Comparison of ENCODE assay signal across 13 cellular contexts in genomic region chr17:73226556-73227172, GRCh38. TPM values are rescaled to one million over a fixed set of nuclear protein-coding genes. Genes with fewer than 3 reads are reported as not detected.
A peak's percentile ranks its signal among the peaks of the same experiment; 100 is the strongest.
DNase-seq lines count a peak whose midpoint lies in the region; ATAC-seq and TF ChIP-seq lines count a peak whose summit lies in the region.
"Had no signal": no experiment of that assay in that cellular context is flagged by ENCODE, and none has a peak within 500 bp of the region (broad histone marks: within the 10 kb centered on the region; RNA-seq: fewer than 3 reads in every experiment).

No MANE protein-coding gene starts in this region.

- H3K9me3 ChIP-seq in T-helper 17 cell (ENCODE audit: control insufficient read depth, low read length, poor library complexity, severe bottlenecking) (no peaks in the 10 kb centered on the region), tibial nerve (no peaks in the 10 kb centered on the region), upper lobe of right lung (no peaks in the 10 kb centered on the region)
- H3K9me3 ChIP-seq: BE2C had no signal

- no peaks in the 10 kb centered on the region for H3K9me3 Mint-ChIP-seq in activated naive CD4-positive, alpha-beta T cell treated with anti-CD3 and anti-CD28 coated beads, Interleukin-2, amount 50 U/mL, for 72 hours

- peaks cover 0 to 5% (median 0%) of the 10 kb centered on the region in 3 donors for H3K36me3 ChIP-seq in tibial nerve
- H3K36me3 ChIP-seq in upper lobe of right lung, result no peaks in the 10 kb centered on the region

- no peak for TF ChIP-seq EP300 in tibial nerve (IDR thresholded peaks at IDR 0.05)

- no peaks in the 10 kb centered on the region for H3K27me3 Mint-ChIP-seq in T-helper 17 cell

- peak overlapping the region; percentile 25 to 92 for H3K27ac Mint-ChIP-seq in activated naive CD4-positive, alpha-beta T cell treated with anti-CD3 and anti-CD28 coated beads, Interleukin-2, amount 50 U/mL, for 72 hours
- H3K27ac Mint-ChIP-seq in T-helper 17 cell, result peak overlapping the region; percentile 77

- CTCF ChIA-PET in RWPE1 (lab: Yijun Ruan, JAX), result no interaction called here

- ATAC-seq in activated naive CD4-positive, alpha-beta T cell treated with anti-CD3 and anti-CD28 coated beads, Interleukin-2, amount 50 U/mL, for 72 hours, result peak; percentile 39 to 88
- no peak for ATAC-seq in T-helper 17 cell
- no peak for ATAC-seq in Right ventricle myocardium inferior
- no peak for ATAC-seq in upper lobe of right lung

- no peak for TF ChIP-seq POLR2A in tibial nerve (IDR thresholded peaks at IDR 0.05)

- WGBS in tibial nerve, 2 donors, result 35 to 40% methylated on average over 3 of the region's 3 CpGs

- H3K4me3 Mint-ChIP-seq in T-helper 17 cell, result peak overlapping the region; percentile 64

- no peaks in the 10 kb centered on the region for H3K27me3 ChIP-seq in tibial nerve
- H3K27me3 ChIP-seq in upper lobe of right lung, result no peaks in the 10 kb centered on the region
- H3K27me3 ChIP-seq: BE2C had no signal

- POLR2A ChIA-PET in RWPE1 (lab: Yijun Ruan, JAX; ENCODE audit: low non-redundant PET), result no interaction called here

- peak overlapping the region in 3 of 4 donors; percentile 14 to 57 (median 38) for H3K27ac ChIP-seq in tibial nerve
- no peak overlapping the region for H3K27ac ChIP-seq in RWPE1
- H3K27ac ChIP-seq in upper lobe of right lung, result no peak overlapping the region

- H3K36me3 Mint-ChIP-seq in activated naive CD4-positive, alpha-beta T cell treated with anti-CD3 and anti-CD28 coated beads, Interleukin-2, amount 50 U/mL, for 72 hours, result peaks cover 0 to 18% of the 10 kb centered on the region in 2 donors
- H3K36me3 Mint-ChIP-seq in T-helper 17 cell (ENCODE audit: low read depth), result no peaks in the 10 kb centered on the region

- DNase-seq in activated naive CD4-positive, alpha-beta T cell treated with anti-CD3 and anti-CD28 coated beads, Interleukin-2, amount 50 U/mL, for 72 hours (ENCODE audit: low spot score in 2 of 2), result no peak
- DNase-seq in activated naive CD4-positive, alpha-beta T cell treated with anti-CD3 and anti-CD28 coated beads, Interleukin-2, amount 50 U/mL, for 16 hours, result no peak
- DNase-seq in T-helper 17 cell (no peak), fibroblast of pulmonary artery (ENCODE audit: low read depth) (peak; percentile 29), tibial nerve (ENCODE audit: low spot score in 2 of 2) (no peak), Right ventricle myocardium inferior (ENCODE audit: missing footprints) (no peak), RWPE1 (ENCODE audit: low spot score) (no peak), upper lobe of right lung (no peak)
- DNase-seq: BE2C, NCI-H2171 had no signal

- H3K4me1 Mint-ChIP-seq in T-helper 17 cell, result peaks cover 50% of the 10 kb centered on the region

- intact Hi-C loops in Right ventricle myocardium inferior (cut with DNase I), result no loop called here
- intact Hi-C loops in upper lobe of right lung (cut with DNase I), result no loop called here

- H3K4me3 ChIP-seq in fibroblast of pulmonary artery (replicated peaks; ENCODE audit: low read depth, low read length) (no peak overlapping the region), tibial nerve (no peak overlapping the region), upper lobe of right lung (no peak overlapping the region)
- H3K4me3 ChIP-seq: skin epidermis had no signal

- H3K4me1 ChIP-seq in tibial nerve (peaks cover 2 to 67% (median 28%) of the 10 kb centered on the region in 4 donors), upper lobe of right lung (peaks cover 38% of the 10 kb centered on the region)

- TF ChIP-seq CTCF in fibroblast of pulmonary artery (IDR thresholded peaks at IDR 0.05; ENCODE audit: low read length, missing control alignments), result no peak
- TF ChIP-seq CTCF in tibial nerve (IDR thresholded peaks at IDR 0.05), result no peak
- no peak for TF ChIP-seq CTCF in RWPE1 (conservative IDR thresholded peaks at IDR 0.05; ENCODE audit: low read depth)
- no peak for TF ChIP-seq CTCF in upper lobe of right lung (IDR thresholded peaks at IDR 0.05)

RNA-seq across cellular contexts. Expression of gene COG1, which starts 33.8 kb away (rescaled TPM):
- 10 to 100 TPM; 26.8 to 40.5 TPM for total RNA-seq in activated naive CD4-positive, alpha-beta T cell treated with anti-CD3 and anti-CD28 coated beads, Interleukin-2, amount 50 U/mL, for 72 hours
- 10 to 100 TPM; 64.4 to 70.0 TPM for total RNA-seq in T-helper 17 cell
- 10 to 100 TPM; 23.6 to 46.2 (median 28.6) TPM for total RNA-seq in tibial nerve
- 49.3 TPM for total RNA-seq in Right ventricle myocardium inferior
- 37.0 TPM for total RNA-seq in upper lobe of right lung

RNA-seq across cellular contexts. Expression of gene CPSF4L, which starts 35.0 kb away (rescaled TPM):
- total RNA-seq in activated naive CD4-positive, alpha-beta T cell treated with anti-CD3 and anti-CD28 coated beads, Interleukin-2, amount 50 U/mL, for 72 hours, result not detected
- total RNA-seq in T-helper 17 cell (not detected), tibial nerve (not detected), Right ventricle myocardium inferior (not detected), upper lobe of right lung (not detected)
- total RNA-seq: bronchial epithelial cell, frontal cortex had no signal

Comparison
In these comparisons a context has a peak if more than half of its experiments do, and no peak if none do; other contexts are left out.
1. ATAC-seq: peak in activated naive CD4-positive, alpha-beta T cell treated with anti-CD3 and anti-CD28 coated beads, Interleukin-2, amount 50 U/mL, for 72 hours (2 of 2); none in T-helper 17 cell (single experiment), Right ventricle myocardium inferior (single experiment) and upper lobe of right lung (single experiment).
2. H3K27ac ChIP-seq: peak in tibial nerve (3 of 4); none in RWPE1 (single experiment) and upper lobe of right lung (single experiment).